Comparison of ENCODE assay signal across 8 cellular contexts in genomic region chr5:42993516-42994284, GRCh38. TPM values are rescaled to one million over a fixed set of nuclear protein-coding genes. Genes with fewer than 3 reads are reported as not detected.
DNase-seq lines count a peak whose midpoint lies in the region; ATAC-seq, FAIRE-seq and TF ChIP-seq lines count a peak whose summit lies in the region.

No MANE protein-coding gene starts in this region.

- ATAC-seq in GM18873 (IDR thresholded peaks at IDR 0.05; ENCODE audit: low FRiP score, unreplicated experiment), result peak; percentile 16

- no peaks in the 10 kb centered on the region for H3K27me3 Mint-ChIP-seq in activated T-cell treated with anti-CD3 and anti-CD28 coated beads, Interleukin-2, amount 50 U/mL, for 24 hours

- H3K27ac Mint-ChIP-seq in activated T-cell treated with anti-CD3 and anti-CD28 coated beads, Interleukin-2, amount 50 U/mL, for 24 hours, result peak overlapping the region; percentile 100

- no peak for TF ChIP-seq CTCF in D721Med (IDR thresholded peaks at IDR 0.05; ENCODE audit: insufficient read depth, missing control alignments)

- H3K4me1 Mint-ChIP-seq in activated T-cell treated with anti-CD3 and anti-CD28 coated beads, Interleukin-2, amount 50 U/mL, for 24 hours (ENCODE audit: low read depth), result peaks cover 46% of the 10 kb centered on the region

- peaks cover 3% of the 10 kb centered on the region for H3K9me3 Mint-ChIP-seq in activated T-cell treated with anti-CD3 and anti-CD28 coated beads, Interleukin-2, amount 50 U/mL, for 24 hours

- peak; percentile 72 for DNase-seq in LHCN-M2 (ENCODE audit: low read depth)
- peak; percentile 73 for DNase-seq in activated T-cell treated with anti-CD3 and anti-CD28 coated beads, Interleukin-2, amount 50 U/mL, for 24 hours
- DNase-seq in fibroblast of peridontal ligament (ENCODE audit: extremely low read depth), result peak; percentile 48
- DNase-seq in pons (ENCODE audit: low spot score), result peak; percentile 31
- DNase-seq in iPS-NIHi11 (ENCODE audit: low spot score), result no peak
- DNase-seq in D721Med (ENCODE audit: insufficient read length, low spot score), result no peak
- DNase-seq in NCI-H128 (lab: John Stamatoyannopoulos, UW; ENCODE audit: unreplicated experiment), result no peak

- FAIRE-seq in D721Med (lab: Jason Lieb, UNC), result no peak

- peak overlapping the region; percentile 98 for H3K4me3 Mint-ChIP-seq in activated T-cell treated with anti-CD3 and anti-CD28 coated beads, Interleukin-2, amount 50 U/mL, for 24 hours

- H3K36me3 Mint-ChIP-seq in activated T-cell treated with anti-CD3 and anti-CD28 coated beads, Interleukin-2, amount 50 U/mL, for 24 hours (ENCODE audit: low read depth), result peaks cover 41% of the 10 kb centered on the region

RNA-seq across cellular contexts. Expression of gene ANXA2R, which starts 46.4 kb away (rescaled TPM):
- 1.7 and 2.6 TPM in 2 replicates for total RNA-seq in LHCN-M2 (2014; rRNA removed)
- 1.5 TPM for polyA plus RNA-seq in LHCN-M2 (2012)

Comparison
In these comparisons a context has a peak if more than half of its experiments do, and no peak if none do; other contexts are left out.
1. DNase-seq: peak in LHCN-M2 (single experiment), activated T-cell treated with anti-CD3 and anti-CD28 coated beads, Interleukin-2, amount 50 U/mL, for 24 hours (single experiment), fibroblast of peridontal ligament (single experiment) and pons (single experiment); none in iPS-NIHi11 (single experiment), D721Med (single experiment) and NCI-H128 (single experiment).